ENCODE assay signal across 1 cellular context in genomic region chr11:105179542-105180278, GRCh38.
TF ChIP-seq lines count a peak whose summit lies in the region.

No MANE protein-coding gene starts in this region.

TF ChIP-seq in HepG2, 621 proteins besides CTCF, POLR2A, EP300 and RAD21 (continued from another document):
- TF ChIP-seq ZNF577 (CRISPR knock-in tag; IDR thresholded peaks at IDR 0.05; ENCODE audit: borderline replicate concordance, low read depth) (no peak), PHF8 (CRISPR knock-in tag; IDR thresholded peaks at IDR 0.05) (no peak), SRSF1 (optimal IDR thresholded peaks at IDR 0.05; ENCODE audit: low read depth, low read length) (no peak)
TF ChIP-seq in HepG2: peak in this region for 19.
